Comparison of ENCODE assay signal across 12 cellular contexts in the genomic region with DNA sequence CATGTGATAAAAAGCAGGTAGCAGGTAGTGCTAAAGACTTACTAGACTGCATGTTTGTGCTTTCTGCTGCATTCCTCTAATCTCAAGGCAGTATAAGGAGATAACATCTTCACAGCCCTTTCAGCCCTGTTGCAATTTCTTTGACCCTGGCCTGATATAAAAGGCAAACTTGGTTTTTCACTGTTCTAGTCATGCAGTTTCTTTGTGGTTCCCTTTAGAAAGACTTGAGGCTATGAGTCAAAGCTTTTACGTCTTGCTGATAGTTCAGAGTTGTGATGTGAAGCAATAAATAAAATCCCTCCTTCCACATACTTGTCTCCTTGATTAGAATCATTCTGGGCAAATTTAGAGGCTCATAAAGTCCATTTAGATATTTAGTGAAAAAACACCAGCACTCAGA.
A peak's percentile ranks its signal among the peaks of the same experiment; 100 is the strongest.
DNase-seq lines count a peak whose midpoint lies in the region; ATAC-seq and TF ChIP-seq lines count a peak whose summit lies in the region.
"Had no signal": no experiment of that assay in that cellular context is flagged by ENCODE, and none has a peak within 500 bp of the region (broad histone marks: within the 10 kb centered on the region; RNA-seq: fewer than 3 reads in every experiment).

No MANE protein-coding gene starts in this region.

- H3K4me1 ChIP-seq in hepatocyte (ENCODE audit: insufficient read depth) (peaks cover 4% of the 10 kb centered on the region), subcutaneous abdominal adipose tissue (ENCODE audit: control insufficient read depth in 5 of 5, insufficient read depth in 5 of 5, low read length in 5 of 5) (peaks cover 0 to 28% (median 9%) of the 10 kb centered on the region in 5 donors)
- H3K4me1 ChIP-seq: A549 had no signal

- H3K4me1 Mint-ChIP-seq in activated CD4-positive, alpha-beta memory T cell treated with anti-CD3 and anti-CD28 coated beads, Interleukin-2, amount 10 ng/mL, durations not matched to agents 7 days and 5 days, result peaks cover 36% of the 10 kb centered on the region
- H3K4me1 Mint-ChIP-seq in activated CD4-positive, alpha-beta memory T cell treated with anti-CD3 and anti-CD28 coated beads for 36 hours (ENCODE audit: low read depth), result peaks cover 19% of the 10 kb centered on the region
- H3K4me1 Mint-ChIP-seq in activated T-helper 17 cell treated with anti-CD3 and anti-CD28 coated beads, Interleukin-2, amount 50 U/mL, for 72 hours, result peaks cover 4% of the 10 kb centered on the region

- no peaks in the 10 kb centered on the region for H4K20me1 ChIP-seq in hepatocyte (ENCODE audit: insufficient read depth, poor library complexity, severe bottlenecking)

- H3K36me3 Mint-ChIP-seq in activated CD4-positive, alpha-beta memory T cell treated with anti-CD3 and anti-CD28 coated beads, Interleukin-2, amount 10 ng/mL, durations not matched to agents 7 days and 5 days (ENCODE audit: low read depth), result peaks cover 25% of the 10 kb centered on the region
- no peaks in the 10 kb centered on the region for H3K36me3 Mint-ChIP-seq in activated CD4-positive, alpha-beta memory T cell treated with anti-CD3 and anti-CD28 coated beads for 36 hours
- no peaks in the 10 kb centered on the region for H3K36me3 Mint-ChIP-seq in activated T-helper 17 cell treated with anti-CD3 and anti-CD28 coated beads, Interleukin-2, amount 50 U/mL, for 72 hours (ENCODE audit: low read depth)

- 21% methylated on average over 1 of the region's 1 CpG for WGBS in hepatocyte (ENCODE audit: low lambda C conversion rate, missing lambda C conversion rate)

- H3K27ac Mint-ChIP-seq in activated CD4-positive, alpha-beta memory T cell treated with anti-CD3 and anti-CD28 coated beads, Interleukin-2, amount 10 ng/mL, durations not matched to agents 7 days and 5 days, result peak overlapping the region; percentile 59
- H3K27ac Mint-ChIP-seq in activated CD4-positive, alpha-beta memory T cell treated with anti-CD3 and anti-CD28 coated beads for 36 hours, result no peak overlapping the region
- H3K27ac Mint-ChIP-seq in activated T-helper 17 cell treated with anti-CD3 and anti-CD28 coated beads, Interleukin-2, amount 50 U/mL, for 72 hours, result no peak overlapping the region

- H3K9ac ChIP-seq in subcutaneous abdominal adipose tissue (ENCODE audit: low read length in 5 of 5), result no peak overlapping the region

- no peak overlapping the region for H2AFZ ChIP-seq in hepatocyte

- H3K4me2 ChIP-seq in hepatocyte, result no peak overlapping the region
- H3K4me2 ChIP-seq: A549 had no signal

- POLR2A ChIA-PET in activated CD4-positive, alpha-beta memory T cell treated with anti-CD3 and anti-CD28 coated beads, Interleukin-2, amount 10 ng/mL, durations not matched to agents 7 days and 5 days (lab: Charles Lee), result interaction anchor here (1.9 kb wide), 1 partner anchor 17 kb away, joined by 7 read pairs; no protein-coding TSS in a partner anchor
- POLR2A ChIA-PET in activated CD4-positive, alpha-beta memory T cell treated with anti-CD3 and anti-CD28 coated beads for 36 hours (lab: Charles Lee), result no interaction called here

- no peaks in the 10 kb centered on the region for H3K9me3 Mint-ChIP-seq in activated CD4-positive, alpha-beta memory T cell treated with anti-CD3 and anti-CD28 coated beads, Interleukin-2, amount 10 ng/mL, durations not matched to agents 7 days and 5 days
- H3K9me3 Mint-ChIP-seq in activated CD4-positive, alpha-beta memory T cell treated with anti-CD3 and anti-CD28 coated beads for 36 hours, result no peaks in the 10 kb centered on the region
- H3K9me3 Mint-ChIP-seq in activated T-helper 17 cell treated with anti-CD3 and anti-CD28 coated beads, Interleukin-2, amount 50 U/mL, for 72 hours, result no peaks in the 10 kb centered on the region

- H3K4me3 ChIP-seq in hepatocyte (no peak overlapping the region), subcutaneous abdominal adipose tissue (ENCODE audit: low read depth in 1 of 5, low read length in 5 of 5) (no peak overlapping the region), H7 (ENCODE audit: insufficient read depth, low read depth, low read length) (no peak overlapping the region)
- H3K4me3 ChIP-seq: A549 had no signal

- DNase-seq in activated CD4-positive, alpha-beta memory T cell treated with anti-CD3 and anti-CD28 coated beads, Interleukin-2, amount 10 ng/mL, durations not matched to agents 7 days and 5 days, result no peak
- no peak for DNase-seq in activated CD4-positive, alpha-beta memory T cell treated with anti-CD3 and anti-CD28 coated beads for 36 hours
- peak; percentile 47 for DNase-seq in hepatocyte (ENCODE audit: low spot score)
- DNase-seq in H7, result no peak
- DNase-seq: amniotic stem cell; NCI-H1436 treated with DMSO at 0.1 percent for 48 hours; stimulated activated CD4-positive, alpha-beta T cell treated with anti-CD3 and anti-CD28 coated beads, Interleukin-15, amount 100 ng/mL, for 24 hours had no signal

- CTCF ChIA-PET in activated CD4-positive, alpha-beta memory T cell treated with anti-CD3 and anti-CD28 coated beads, Interleukin-2, amount 10 ng/mL, durations not matched to agents 7 days and 5 days (lab: Charles Lee), result no interaction called here
- CTCF ChIA-PET in activated CD4-positive, alpha-beta memory T cell treated with anti-CD3 and anti-CD28 coated beads for 36 hours (lab: Charles Lee), result interaction anchor here (0.7 kb wide), 1 partner anchor 13 kb away, joined by 3 read pairs; no protein-coding TSS in a partner anchor

- no peaks in the 10 kb centered on the region for H3K9me2 ChIP-seq in hepatocyte (replicated peaks; ENCODE audit: insufficient read depth)

- ATAC-seq in activated T-helper 17 cell treated with anti-CD3 and anti-CD28 coated beads, Interleukin-2, amount 50 U/mL, for 72 hours (replicated peaks), result peak; percentile 89
- ATAC-seq in GM21529 (IDR thresholded peaks at IDR 0.05; ENCODE audit: unreplicated experiment) (no peak), HG02759 (IDR thresholded peaks at IDR 0.05; ENCODE audit: unreplicated experiment) (no peak)
- ATAC-seq: A549 had no signal

- H3K79me2 ChIP-seq in hepatocyte, result no peaks in the 10 kb centered on the region

- intact Hi-C loops in activated CD4-positive, alpha-beta memory T cell treated with anti-CD3 and anti-CD28 coated beads for 36 hours (cut with micrococcal nuclease), result loop anchor here (1.0 kb wide), 1 partner anchor 17 kb away; no protein-coding TSS in a partner anchor

- peaks cover 55% of the 10 kb centered on the region for H3K27me3 Mint-ChIP-seq in activated CD4-positive, alpha-beta memory T cell treated with anti-CD3 and anti-CD28 coated beads, Interleukin-2, amount 10 ng/mL, durations not matched to agents 7 days and 5 days
- H3K27me3 Mint-ChIP-seq in activated CD4-positive, alpha-beta memory T cell treated with anti-CD3 and anti-CD28 coated beads for 36 hours, result peaks cover 46% of the 10 kb centered on the region
- H3K27me3 Mint-ChIP-seq in activated T-helper 17 cell treated with anti-CD3 and anti-CD28 coated beads, Interleukin-2, amount 50 U/mL, for 72 hours, result peaks cover 19% of the 10 kb centered on the region

- no peaks in the 10 kb centered on the region for H3K9me3 ChIP-seq in hepatocyte (ENCODE audit: low read depth)
- no peaks in the 10 kb centered on the region for H3K9me3 ChIP-seq in subcutaneous abdominal adipose tissue (ENCODE audit: control insufficient read depth in 5 of 5, low read length in 5 of 5)
- H3K9me3 ChIP-seq: A549 had no signal

- H3K27me3 ChIP-seq in hepatocyte (no peaks in the 10 kb centered on the region), subcutaneous abdominal adipose tissue (ENCODE audit: control insufficient read depth in 5 of 5, insufficient read depth in 4 of 5, low read length in 5 of 5) (no peaks in the 10 kb centered on the region), H7 (ENCODE audit: control insufficient read depth, insufficient read depth, low read length) (no peaks in the 10 kb centered on the region)

- H3K27ac ChIP-seq in hepatocyte, result peak overlapping the region; percentile 31
- H3K27ac ChIP-seq in subcutaneous abdominal adipose tissue (ENCODE audit: low read depth, low read length), result peak overlapping the region; percentile 9
- H3K27ac ChIP-seq: A549 had no signal

- H3K36me3 ChIP-seq in hepatocyte (replicated peaks; ENCODE audit: insufficient read depth, low read depth) (no peaks in the 10 kb centered on the region), subcutaneous abdominal adipose tissue (ENCODE audit: control insufficient read depth in 5 of 5, insufficient read depth in 5 of 5, low read length in 5 of 5) (no peaks in the 10 kb centered on the region), H7 (replicated peaks; ENCODE audit: control insufficient read depth, insufficient read depth, low read length) (no peaks in the 10 kb centered on the region)

- TF ChIP-seq CTCF in hepatocyte (IDR thresholded peaks at IDR 0.05; ENCODE audit: poor library complexity), result no peak

- H3K4me3 Mint-ChIP-seq in activated CD4-positive, alpha-beta memory T cell treated with anti-CD3 and anti-CD28 coated beads, Interleukin-2, amount 10 ng/mL, durations not matched to agents 7 days and 5 days, result no peak overlapping the region
- no peak overlapping the region for H3K4me3 Mint-ChIP-seq in activated CD4-positive, alpha-beta memory T cell treated with anti-CD3 and anti-CD28 coated beads for 36 hours
- no peak overlapping the region for H3K4me3 Mint-ChIP-seq in activated T-helper 17 cell treated with anti-CD3 and anti-CD28 coated beads, Interleukin-2, amount 50 U/mL, for 72 hours
